Comparison of ENCODE assay signal across 1 cellular context in the genomic region with DNA sequence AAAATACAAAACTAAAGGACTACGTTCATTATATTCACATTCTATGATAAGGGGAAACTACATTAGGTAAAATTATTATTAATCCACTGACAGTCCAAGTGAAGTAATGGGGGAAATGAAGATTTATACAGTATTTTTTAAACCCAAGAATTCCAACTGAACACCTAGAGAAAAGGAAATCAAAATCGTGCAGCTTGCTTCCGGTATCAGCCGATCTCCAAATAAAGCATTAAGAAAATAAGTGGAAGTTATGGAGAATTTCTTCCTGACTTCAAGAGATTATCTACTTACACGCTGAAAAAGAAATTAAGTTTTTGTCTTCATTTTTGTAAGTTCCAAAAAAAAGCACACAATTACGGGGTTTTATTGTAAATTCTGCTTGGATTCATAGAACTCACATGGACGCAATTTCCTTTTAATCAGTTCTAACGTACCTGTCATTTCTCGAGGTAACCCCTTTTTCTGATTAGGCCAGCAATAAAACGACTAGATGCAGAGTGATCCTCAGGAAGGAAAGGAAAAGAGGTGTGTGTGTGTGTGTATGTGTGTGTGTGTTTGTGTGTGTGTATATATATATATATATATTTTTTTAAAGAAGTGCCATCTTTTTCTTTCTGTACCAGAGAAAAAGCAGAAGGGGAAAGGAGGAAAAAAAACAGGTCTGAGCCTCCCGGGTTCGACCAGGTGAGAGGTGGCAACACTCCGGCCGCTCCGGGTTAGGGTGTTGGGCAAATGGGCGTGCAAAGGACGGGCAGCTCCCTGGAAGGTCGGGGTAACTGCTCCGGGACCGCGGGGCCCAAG.
TF ChIP-seq lines count a peak whose summit lies in the region.

No MANE protein-coding gene starts in this region.

TF ChIP-seq in H1, 55 proteins besides CTCF, POLR2A, EP300 and RAD21:
- TF ChIP-seq SP1 (IDR thresholded peaks at IDR 0.05; ENCODE audit: low read depth, low read length) (no peak), HDAC2 (IDR thresholded peaks at IDR 0.05; ENCODE audit: borderline replicate concordance in 1 of 2, low read depth in 2 of 2, low read length in 2 of 2) (no peak; a peak in 1 of 4 replicates), SIN3A (conservative IDR thresholded peaks at IDR 0.05 in 1 of 2, IDR thresholded peaks at IDR 0.05 in 1 of 2; ENCODE audit: low read depth in 1 of 2, low read length in 2 of 2) (peak; percentile 33 to 68; a peak in 1 of 4 replicates)
- TF ChIP-seq, protein P1, sequence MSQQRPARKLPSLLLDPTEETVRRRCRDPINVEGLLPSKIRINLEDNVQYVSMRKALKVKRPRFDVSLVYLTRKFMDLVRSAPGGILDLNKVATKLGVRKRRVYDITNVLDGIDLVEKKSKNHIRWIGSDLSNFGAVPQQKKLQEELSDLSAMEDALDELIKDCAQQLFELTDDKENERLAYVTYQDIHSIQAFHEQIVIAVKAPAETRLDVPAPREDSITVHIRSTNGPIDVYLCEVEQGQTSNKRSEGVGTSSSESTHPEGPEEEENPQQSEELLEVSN (IDR thresholded peaks at IDR 0.05) = no peak
